ENCODE assay signal across 21 cellular contexts in the genomic region with DNA sequence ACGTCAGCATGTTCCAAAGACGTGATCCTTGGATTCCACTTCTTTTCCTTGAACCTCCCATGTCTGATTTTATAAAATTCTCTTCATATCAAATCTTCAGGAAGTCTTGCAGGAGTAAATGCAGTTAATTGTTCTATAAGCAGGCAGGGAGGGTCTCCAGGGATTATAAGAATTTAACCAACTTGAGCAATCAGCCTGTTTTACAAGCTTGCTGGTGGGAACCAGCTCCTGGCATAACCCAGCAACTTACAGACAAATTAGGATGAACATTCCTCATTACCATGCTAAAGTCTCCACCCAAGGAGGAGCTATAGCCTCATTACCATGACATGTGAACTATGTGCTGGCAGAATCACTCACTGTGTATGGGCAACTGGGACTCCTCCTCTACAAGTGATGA. TPM values are rescaled to one million over a fixed set of nuclear protein-coding genes. Genes with fewer than 3 reads are reported as not detected.
"Had no signal": no experiment of that assay in that cellular context is flagged by ENCODE, and none has a peak within 500 bp of the region (broad histone marks: within the 10 kb centered on the region; RNA-seq: fewer than 3 reads in every experiment).

No MANE protein-coding gene starts in this region.

RNA-seq across cellular contexts. Expression of a gene that starts 31.5 kb away (rescaled TPM):
- total RNA-seq: activated B cell treated with CpG ODN at 0.5 μM for 24 hours; activated CD4-positive, alpha-beta memory T cell treated with anti-CD3 and anti-CD28 coated beads for 36 hours; activated CD4-positive, alpha-beta T cell treated with anti-CD3 and anti-CD28 coated beads, Interleukin-2, amount 10 ng/mL, durations not matched to agents 24 days and 14 days; activated CD8-positive, alpha-beta memory T cell treated with anti-CD3 and anti-CD28 coated beads for 36 hours; activated CD8-positive, alpha-beta T cell treated with anti-CD3 and anti-CD28 coated beads for 36 hours; activated naive CD4-positive, alpha-beta T cell treated with anti-CD3 and anti-CD28 coated beads for 36 hours; activated naive CD4-positive, alpha-beta T cell treated with anti-CD3 and anti-CD28 coated beads, Interleukin-2, amount 50 U/mL, for 72 hours; activated naive CD8-positive, alpha-beta T cell treated with anti-CD3 and anti-CD28 coated beads for 36 hours; activated T-cell treated with anti-CD3 and anti-CD28 coated beads, Interleukin-2, amount 50 U/mL, for 4 hours; activated T-cell treated with anti-CD3 and anti-CD28 coated beads, Interleukin-2, amount 50 U/mL, for 72 hours; activated T-helper 1 cell treated with anti-CD3 and anti-CD28 coated beads, Interleukin-12 subunit alpha, Interleukin-12 subunit beta, Interleukin-2, Interleukin-4 antibody, amounts not matched to agents 30 ng/mL and 10 ng/mL and 1 ng/mL, durations not matched to agents 14 hours and 24 hours and 36 hours; activated T-helper 17 cell treated with anti-CD3 and anti-CD28 coated beads, Interleukin-2, amount 50 U/mL, for 72 hours; astrocyte; body of pancreas; cardiac muscle cell; chondrocyte; T-helper 1 cell treated with Interleukin-12 subunit alpha and Interleukin-12 subunit beta and Interleukin-4 antibody, amounts not matched to agents 30 ng/mL and 1 ng/mL, for 36 hours; T-helper 2 cell treated with Interferon-gamma antibody and Interleukin-4, amounts not matched to agents 100 ng/mL and 5 ng/mL, for 36 hours had no signal
- polyA plus RNA-seq: cardiac muscle cell had no signal

RNA-seq across cellular contexts. Expression of a gene that starts 32.6 kb away (rescaled TPM):
- total RNA-seq: activated B cell treated with CpG ODN at 0.5 μM for 24 hours; activated CD4-positive, alpha-beta memory T cell treated with anti-CD3 and anti-CD28 coated beads for 36 hours; activated CD4-positive, alpha-beta T cell treated with anti-CD3 and anti-CD28 coated beads, Interleukin-2, amount 10 ng/mL, durations not matched to agents 24 days and 14 days; activated CD8-positive, alpha-beta memory T cell treated with anti-CD3 and anti-CD28 coated beads for 36 hours; activated CD8-positive, alpha-beta T cell treated with anti-CD3 and anti-CD28 coated beads for 36 hours; activated naive CD4-positive, alpha-beta T cell treated with anti-CD3 and anti-CD28 coated beads for 36 hours; activated naive CD4-positive, alpha-beta T cell treated with anti-CD3 and anti-CD28 coated beads, Interleukin-2, amount 50 U/mL, for 72 hours; activated naive CD8-positive, alpha-beta T cell treated with anti-CD3 and anti-CD28 coated beads for 36 hours; activated T-cell treated with anti-CD3 and anti-CD28 coated beads, Interleukin-2, amount 50 U/mL, for 4 hours; activated T-cell treated with anti-CD3 and anti-CD28 coated beads, Interleukin-2, amount 50 U/mL, for 72 hours; activated T-helper 1 cell treated with anti-CD3 and anti-CD28 coated beads, Interleukin-12 subunit alpha, Interleukin-12 subunit beta, Interleukin-2, Interleukin-4 antibody, amounts not matched to agents 30 ng/mL and 10 ng/mL and 1 ng/mL, durations not matched to agents 14 hours and 24 hours and 36 hours; activated T-helper 17 cell treated with anti-CD3 and anti-CD28 coated beads, Interleukin-2, amount 50 U/mL, for 72 hours; astrocyte; body of pancreas; breast epithelium; cardiac muscle cell; chondrocyte; T-helper 1 cell treated with Interleukin-12 subunit alpha and Interleukin-12 subunit beta and Interleukin-4 antibody, amounts not matched to agents 30 ng/mL and 1 ng/mL, for 36 hours; T-helper 17 cell; T-helper 2 cell treated with Interferon-gamma antibody and Interleukin-4, amounts not matched to agents 100 ng/mL and 5 ng/mL, for 36 hours had no signal
- polyA plus RNA-seq: aorta, cardiac muscle cell had no signal
